17 cellular contexts compared by ENCODE assay signal in the genomic region with DNA sequence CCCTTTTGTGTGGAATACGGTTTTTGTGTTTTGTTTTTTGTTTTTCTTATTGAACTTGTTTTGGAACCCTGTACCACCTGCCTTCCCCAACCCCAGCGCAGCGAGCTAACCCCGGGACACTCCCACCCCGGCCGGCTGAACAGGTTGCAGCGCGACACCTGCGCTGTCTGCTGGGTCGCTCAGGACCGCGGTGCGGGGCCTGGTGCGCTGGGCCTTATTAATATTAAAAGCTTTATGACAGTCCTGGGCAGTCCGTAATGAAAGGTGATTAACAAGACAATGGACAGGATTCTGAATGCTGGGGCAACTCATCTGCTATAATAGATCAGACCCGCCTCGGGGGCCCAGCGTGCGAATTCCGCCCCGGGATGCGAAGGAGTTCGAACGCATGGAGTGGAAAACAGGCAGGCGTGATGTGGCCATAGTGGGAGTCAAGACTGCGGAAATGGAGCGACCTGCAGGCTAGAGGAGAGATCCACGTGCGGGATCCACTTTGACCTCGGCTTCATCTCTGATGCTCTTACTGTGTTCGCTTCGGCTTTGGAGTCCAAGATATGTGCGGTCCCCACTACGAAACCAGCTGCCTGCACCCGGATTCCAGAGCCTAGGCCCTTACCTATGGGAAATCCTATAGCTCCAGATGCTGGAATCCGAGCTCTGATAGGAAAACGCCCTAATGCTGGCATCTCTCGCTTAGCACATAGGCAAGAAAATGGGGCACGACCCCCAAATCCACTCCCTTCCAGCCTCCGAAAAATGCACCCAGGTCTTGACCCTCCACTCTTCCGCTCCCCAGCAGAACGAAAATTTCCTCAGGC.
DNase-seq lines count a peak whose midpoint lies in the region; ATAC-seq and TF ChIP-seq lines count a peak whose summit lies in the region.
"Had no signal": no experiment of that assay in that cellular context is flagged by ENCODE, and none has a peak within 500 bp of the region (broad histone marks: within the 10 kb centered on the region; RNA-seq: fewer than 3 reads in every experiment).

No MANE protein-coding gene starts in this region.

- H3K9me3 ChIP-seq in right lobe of liver, result no peaks in the 10 kb centered on the region
- no peaks in the 10 kb centered on the region for H3K9me3 ChIP-seq in mucosa of descending colon
- H3K9me3 ChIP-seq: body of pancreas, pancreas, upper lobe of left lung had no signal

- no peak for DNase-seq in activated naive CD8-positive, alpha-beta T cell treated with anti-CD3 and anti-CD28 coated beads for 36 hours
- no peak for DNase-seq in central memory CD8-positive, alpha-beta T cell (ENCODE audit: low spot score in 2 of 2)
- DNase-seq in right lobe of liver (no peak), mucosa of descending colon (no peak)
- no peak for DNase-seq in stimulated activated naive B cell treated with anti-CD40 and anti-IgM and Interleukin-4, amounts not matched to agents 10 μg/mL and 1 μg/mL and 100 μg/mL, for 72 hours
- DNase-seq: activated CD4-positive, CD25-positive, alpha-beta regulatory T cell treated with anti-CD3 and anti-CD28 coated beads, Interleukin-2, amount 50 U/mL, for 72 hours; activated CD8-positive, alpha-beta memory T cell treated with anti-CD3 and anti-CD28 coated beads, Interleukin-2, amount 50 U/mL, for 4 hours; body of pancreas; dermis blood vessel endothelial cell; NCI-H2171 treated with DMSO at 0.1 percent for 48 hours; pancreas; stimulated activated naive CD4-positive, alpha-beta T cell treated with Interleukin-2 at 50 U/mL for 16 hours had no signal

- H3K27me3 ChIP-seq in right lobe of liver, result no peaks in the 10 kb centered on the region

- ATAC-seq in central memory CD8-positive, alpha-beta T cell (replicated peaks; ENCODE audit: extremely low read depth, poor library complexity, severe bottlenecking), result no peak
- ATAC-seq in right lobe of liver (peak in 3 of 4 donors; percentile 8 to 22 (median 8)), HG03378 (IDR thresholded peaks at IDR 0.05; ENCODE audit: unreplicated experiment) (no peak), mucosa of descending colon (no peak), HG03025 (IDR thresholded peaks at IDR 0.05; ENCODE audit: low FRiP score, unreplicated experiment) (no peak)
- ATAC-seq in stimulated activated naive B cell treated with anti-CD40 and anti-IgM and Interleukin-4, amounts not matched to agents 10 μg/mL and 1 μg/mL and 100 μg/mL, for 72 hours (replicated peaks), result no peak
- ATAC-seq: body of pancreas had no signal

- no peak overlapping the region for H3K27ac Mint-ChIP-seq in activated naive CD8-positive, alpha-beta T cell
- no peak overlapping the region for H3K27ac Mint-ChIP-seq in activated naive CD8-positive, alpha-beta T cell treated with anti-CD3 and anti-CD28 coated beads for 36 hours
- H3K27ac Mint-ChIP-seq in central memory CD8-positive, alpha-beta T cell (ENCODE audit: low read depth), result no peak overlapping the region
- H3K27ac Mint-ChIP-seq in stimulated activated naive B cell treated with anti-CD40 and anti-IgM and Interleukin-4, amounts not matched to agents 10 μg/mL and 1 μg/mL and 100 μg/mL, for 72 hours, result peak overlapping the region; percentile 79
- H3K27ac Mint-ChIP-seq: T-helper 1 cell treated with Interleukin-12 subunit alpha and Interleukin-12 subunit beta and Interleukin-4 antibody, amounts not matched to agents 30 μg/mL and 1 μg/mL, for 36 hours had no signal

- WGBS in right lobe of liver (ENCODE audit: insufficient coverage, low coverage, low lambda C conversion rate, missing lambda C conversion rate), result 32% methylated on average over 24 of the region's 42 CpGs

- TF ChIP-seq CTCF in right lobe of liver (IDR thresholded peaks at IDR 0.05) (no peak), mucosa of descending colon (IDR thresholded peaks at IDR 0.05) (no peak)

- intact Hi-C loops in right lobe of liver (cut with DNase I), result no loop called here
- intact Hi-C loops in mucosa of descending colon (cut with DNase I, micrococcal nuclease), result no loop called here

- no peaks in the 10 kb centered on the region for H3K36me3 Mint-ChIP-seq in activated naive CD8-positive, alpha-beta T cell
- H3K36me3 Mint-ChIP-seq in activated naive CD8-positive, alpha-beta T cell treated with anti-CD3 and anti-CD28 coated beads for 36 hours, result no peaks in the 10 kb centered on the region
- H3K36me3 Mint-ChIP-seq in central memory CD8-positive, alpha-beta T cell (ENCODE audit: insufficient read depth), result peaks cover 6% of the 10 kb centered on the region
- peaks cover 0 to 2% of the 10 kb centered on the region in 2 donors for H3K36me3 Mint-ChIP-seq in stimulated activated naive B cell treated with anti-CD40 and anti-IgM and Interleukin-4, amounts not matched to agents 10 μg/mL and 1 μg/mL and 100 μg/mL, for 72 hours

- H3K4me1 ChIP-seq in right lobe of liver (peaks cover 0 to 7% (median 0%) of the 10 kb centered on the region in 4 donors), mucosa of descending colon (ENCODE audit: low read depth) (no peaks in the 10 kb centered on the region)
- H3K4me1 ChIP-seq: pancreas had no signal

- H3K9me3 Mint-ChIP-seq in activated naive CD8-positive, alpha-beta T cell (ENCODE audit: low read depth), result no peaks in the 10 kb centered on the region
- H3K9me3 Mint-ChIP-seq in activated naive CD8-positive, alpha-beta T cell treated with anti-CD3 and anti-CD28 coated beads for 36 hours, result peaks cover 3% of the 10 kb centered on the region
- no peaks in the 10 kb centered on the region for H3K9me3 Mint-ChIP-seq in central memory CD8-positive, alpha-beta T cell
- H3K9me3 Mint-ChIP-seq in stimulated activated naive B cell treated with anti-CD40 and anti-IgM and Interleukin-4, amounts not matched to agents 10 μg/mL and 1 μg/mL and 100 μg/mL, for 72 hours, result peaks cover 0 to 5% of the 10 kb centered on the region in 2 donors
- H3K9me3 Mint-ChIP-seq: T-helper 1 cell treated with Interleukin-12 subunit alpha and Interleukin-12 subunit beta and Interleukin-4 antibody, amounts not matched to agents 30 μg/mL and 1 μg/mL, for 36 hours had no signal

- peak overlapping the region; percentile 71 for H3K4me3 Mint-ChIP-seq in activated naive CD8-positive, alpha-beta T cell
- no peak overlapping the region for H3K4me3 Mint-ChIP-seq in activated naive CD8-positive, alpha-beta T cell treated with anti-CD3 and anti-CD28 coated beads for 36 hours
- H3K4me3 Mint-ChIP-seq in central memory CD8-positive, alpha-beta T cell, result peak overlapping the region; percentile 6
- H3K4me3 Mint-ChIP-seq in stimulated activated naive B cell treated with anti-CD40 and anti-IgM and Interleukin-4, amounts not matched to agents 10 μg/mL and 1 μg/mL and 100 μg/mL, for 72 hours, result no peak overlapping the region
- H3K4me3 Mint-ChIP-seq: T-helper 1 cell treated with Interleukin-12 subunit alpha and Interleukin-12 subunit beta and Interleukin-4 antibody, amounts not matched to agents 30 μg/mL and 1 μg/mL, for 36 hours had no signal

- peak overlapping the region; percentile 5 to 49 (median 42) for H3K4me3 ChIP-seq in right lobe of liver
- H3K4me3 ChIP-seq in mucosa of descending colon, result no peak overlapping the region
- H3K4me3 ChIP-seq: body of pancreas, pancreas, upper lobe of left lung had no signal

- H3K36me3 ChIP-seq in right lobe of liver, result no peaks in the 10 kb centered on the region
- H3K36me3 ChIP-seq in mucosa of descending colon (ENCODE audit: low read depth), result no peaks in the 10 kb centered on the region
- H3K36me3 ChIP-seq: pancreas, upper lobe of left lung had no signal

- H3K27ac ChIP-seq in right lobe of liver, result peak overlapping the region in 2 of 3 donors; percentile 42 to 65
- H3K27ac ChIP-seq: body of pancreas, pancreas, upper lobe of left lung had no signal

- H3K4me1 Mint-ChIP-seq in activated naive CD8-positive, alpha-beta T cell (ENCODE audit: low read depth), result peaks cover 21% of the 10 kb centered on the region
- peaks cover 15% of the 10 kb centered on the region for H3K4me1 Mint-ChIP-seq in activated naive CD8-positive, alpha-beta T cell treated with anti-CD3 and anti-CD28 coated beads for 36 hours
- H3K4me1 Mint-ChIP-seq in central memory CD8-positive, alpha-beta T cell, result peaks cover 16% of the 10 kb centered on the region
- H3K4me1 Mint-ChIP-seq in stimulated activated naive B cell treated with anti-CD40 and anti-IgM and Interleukin-4, amounts not matched to agents 10 μg/mL and 1 μg/mL and 100 μg/mL, for 72 hours, result peaks cover 8 to 11% of the 10 kb centered on the region in 2 donors

- peaks cover 47% of the 10 kb centered on the region for H3K27me3 Mint-ChIP-seq in activated naive CD8-positive, alpha-beta T cell
- H3K27me3 Mint-ChIP-seq in activated naive CD8-positive, alpha-beta T cell treated with anti-CD3 and anti-CD28 coated beads for 36 hours, result peaks cover 87% of the 10 kb centered on the region
- H3K27me3 Mint-ChIP-seq in central memory CD8-positive, alpha-beta T cell, result peaks cover 81% of the 10 kb centered on the region
- H3K27me3 Mint-ChIP-seq in stimulated activated naive B cell treated with anti-CD40 and anti-IgM and Interleukin-4, amounts not matched to agents 10 μg/mL and 1 μg/mL and 100 μg/mL, for 72 hours, result peaks cover 59 to 64% of the 10 kb centered on the region in 2 donors

- no peak for TF ChIP-seq POLR2A in right lobe of liver (IDR thresholded peaks at IDR 0.05)

Comparison
In these comparisons a context has a peak if more than half of its experiments do, and no peak if none do; other contexts are left out.
1. H3K4me3 Mint-ChIP-seq: peak in activated naive CD8-positive, alpha-beta T cell (single experiment) and central memory CD8-positive, alpha-beta T cell (single experiment); none in activated naive CD8-positive, alpha-beta T cell treated with anti-CD3 and anti-CD28 coated beads for 36 hours (single experiment) and stimulated activated naive B cell treated with anti-CD40 and anti-IgM and Interleukin-4, amounts not matched to agents 10 μg/mL and 1 μg/mL and 100 μg/mL, for 72 hours (0 of 2).
2. ATAC-seq: peak in right lobe of liver (3 of 4); none in central memory CD8-positive, alpha-beta T cell (single experiment), stimulated activated naive B cell treated with anti-CD40 and anti-IgM and Interleukin-4, amounts not matched to agents 10 μg/mL and 1 μg/mL and 100 μg/mL, for 72 hours (0 of 2), HG03378 (single experiment), mucosa of descending colon (single experiment) and HG03025 (single experiment).